ENCODE assay signal across 15 cellular contexts in the genomic region with DNA sequence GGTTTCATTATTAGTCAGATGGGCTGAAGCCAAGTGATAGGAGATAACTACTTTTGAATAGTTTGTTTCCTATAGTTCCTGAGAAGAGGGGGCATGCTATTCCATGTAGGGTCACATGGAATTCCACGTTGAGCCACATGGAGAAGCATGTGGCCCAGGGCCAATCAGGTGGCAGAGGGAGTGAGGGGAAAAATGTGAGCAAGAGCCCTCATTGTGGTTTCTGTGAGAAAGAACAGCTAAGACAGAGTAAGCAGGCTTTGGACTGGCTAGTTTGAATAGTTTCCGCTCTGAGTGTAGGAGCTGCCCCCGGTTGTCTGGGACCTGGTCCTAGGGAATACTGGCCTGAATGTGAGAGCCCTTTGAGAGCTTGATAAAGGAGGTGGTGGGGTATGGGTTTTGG.
DNase-seq lines count a peak whose midpoint lies in the region; ATAC-seq, FAIRE-seq and TF ChIP-seq lines count a peak whose summit lies in the region.
"Had no signal": no experiment of that assay in that cellular context is flagged by ENCODE, and none has a peak within 500 bp of the region (broad histone marks: within the 10 kb centered on the region; RNA-seq: fewer than 3 reads in every experiment).

No MANE protein-coding gene starts in this region.

- DNase-seq in GM12878 (ENCODE audit: low read depth, low spot score) = no peak
- DNase-seq in mesendoderm = peak; percentile 72
- no peak for DNase-seq in NCI-H2196 treated with DMSO at 0.1 percent for 48 hours (lab: John Stamatoyannopoulos, UW; ENCODE audit: unreplicated experiment)
- no peak for DNase-seq in CD1c-positive myeloid dendritic cell (ENCODE audit: extremely low spot score)
- no peak for DNase-seq in NOMO-1 treated with DMSO at 0.1 percent for 48 hours (lab: John Stamatoyannopoulos, UW; ENCODE audit: unreplicated experiment)
- DNase-seq: AML-193; CD4-positive, CD25-positive, alpha-beta regulatory T cell; EL; NCI-H187 treated with DMSO at 0.1 percent for 48 hours; NCI-H446 treated with DMSO at 0.1 percent for 48 hours; PC-3 had no signal

- H3K56ac ChIP-seq in mesendoderm (ENCODE audit: low read length) = no peak overlapping the region

- H3K9me3 ChIP-seq in GM12878 (replicated peaks; ENCODE audit: control insufficient read depth, insufficient read depth, low read length) = no peaks in the 10 kb centered on the region

- H3K18ac ChIP-seq in mesendoderm (ENCODE audit: low read length) = peak overlapping the region; percentile 52

- no peak for FAIRE-seq in GM12878 (lab: Jason Lieb, UNC)

- H3K4me1 ChIP-seq in GM12878 (ENCODE audit: control insufficient read depth, insufficient read depth, low read length) = no peaks in the 10 kb centered on the region
- peaks cover 2% of the 10 kb centered on the region for H3K4me1 ChIP-seq in mesendoderm (ENCODE audit: control insufficient read depth, low read depth, low read length)

- TF ChIP-seq CTCF in GM12878 (IDR thresholded peaks at IDR 0.05 in 2 of 3, conservative IDR thresholded peaks at IDR 0.05 in 1 of 3; ENCODE audit: control insufficient read depth in 2 of 3, extremely low read depth in 1 of 3, insufficient read depth in 1 of 3, low read depth in 3 of 3, low read length in 3 of 3) = no peak

- no peak for TF ChIP-seq POLR2A in GM12878 (IDR thresholded peaks at IDR 0.05; ENCODE audit: low read depth, low read length)

- H3K27me3 ChIP-seq in GM12878 (replicated peaks in 1 of 2; ENCODE audit: control insufficient read depth in 2 of 2, insufficient read depth in 2 of 2, low read length in 1 of 2) (no peaks in the 10 kb centered on the region), mesendoderm (ENCODE audit: insufficient read depth, low read length, poor library complexity) (no peaks in the 10 kb centered on the region)

- H2AFZ ChIP-seq in GM12878 (ENCODE audit: control insufficient read depth, low read depth, low read length) = no peak overlapping the region

- H3K36me3 ChIP-seq in GM12878 (ENCODE audit: control insufficient read depth in 2 of 2, insufficient read depth in 2 of 2, low read length in 1 of 2) (no peaks in the 10 kb centered on the region), mesendoderm (ENCODE audit: control insufficient read depth, insufficient read depth, low read length) (no peaks in the 10 kb centered on the region)

- SMC1A ChIA-PET in GM12878 (lab: Charles Lee; ENCODE audit: uncharacterized antibody, unreplicated experiment) = interaction anchor here (0.5 to 0.6 kb wide), 2 partner anchors 8 to 42 kb away, joined by 3 read pairs; no protein-coding TSS in a partner anchor

- no peak overlapping the region for H3K23ac ChIP-seq in mesendoderm (ENCODE audit: low read length)

- H3K27ac ChIP-seq in GM12878 (ENCODE audit: control insufficient read depth, insufficient read depth) (no peak overlapping the region), mesendoderm (ENCODE audit: low read depth, low read length) (no peak overlapping the region)
- H3K27ac ChIP-seq: RWPE1 had no signal

- no peaks in the 10 kb centered on the region for H3K79me1 ChIP-seq in mesendoderm (ENCODE audit: low read length)

- no peak overlapping the region for H3K4ac ChIP-seq in mesendoderm (ENCODE audit: low read depth, low read length)

- in situ Hi-C loops in GM12878 (cut with MboI) = no loop called here

- WGBS in GM12878 (ENCODE audit: insufficient coverage, insufficient replicate concordance, low lambda C conversion rate, missing lambda C conversion rate) = 33% methylated on average over 3 of the region's 3 CpGs
- WGBS in mesendoderm (ENCODE audit: extremely low coverage, insufficient coverage, low lambda C conversion rate) = no CpG with 5 or more reads among the region's 3 CpGs

- no peaks in the 10 kb centered on the region for H4K20me1 ChIP-seq in GM12878 (ENCODE audit: control insufficient read depth, insufficient read depth)

- no peak overlapping the region for H2BK15ac ChIP-seq in mesendoderm (replicated peaks; ENCODE audit: low read depth)

- ATAC-seq in GM19351 (IDR thresholded peaks at IDR 0.05; ENCODE audit: unreplicated experiment) (peak; percentile 45), HG03432 (IDR thresholded peaks at IDR 0.05; ENCODE audit: unreplicated experiment) (peak; percentile 52), GM12878 (0 out of 3 replicates have a peak, but pooled peaks have one; percentile 25)
- ATAC-seq: HCT116, PC-3 had no signal

- intact Hi-C loops in GM12878 (cut with micrococcal nuclease; ENCODE audit: unreplicated experiment) = no loop called here

- peak overlapping the region; percentile 22 for H2BK5ac ChIP-seq in mesendoderm (ENCODE audit: low read length)

- no peak overlapping the region for H4K8ac ChIP-seq in mesendoderm (ENCODE audit: low read depth, low read length)

- TF ChIP-seq EP300 in GM12878 (IDR thresholded peaks at IDR 0.05; ENCODE audit: borderline replicate concordance in 1 of 2, control insufficient read depth in 1 of 2, low read depth in 2 of 2, low read length in 2 of 2) = no peak

- H3K4me2 ChIP-seq in GM12878 (ENCODE audit: control insufficient read depth, insufficient read depth) (no peak overlapping the region), mesendoderm (ENCODE audit: low read length) (no peak overlapping the region)

- no peak overlapping the region for H4K5ac ChIP-seq in mesendoderm (ENCODE audit: low read length)

- H2BK120ac ChIP-seq in mesendoderm (ENCODE audit: low read depth, low read length) = no peak overlapping the region

- H3K9ac ChIP-seq in GM12878 (ENCODE audit: control insufficient read depth, insufficient read depth, low read length) (no peak overlapping the region), mesendoderm (ENCODE audit: low read length) (no peak overlapping the region)

- CTCF ChIA-PET in GM12878 (lab: Yijun Ruan, JAX) = no interaction called here

- POLR2A ChIA-PET in GM12878 (lab: Charles Lee) = interaction anchor here (1.2 kb wide), 1 partner anchor 11 kb away, joined by 4 read pairs; no protein-coding TSS in a partner anchor

- H3K4me3 ChIP-seq in GM12878 = no peak overlapping the region
- no peak overlapping the region for H3K4me3 ChIP-seq in mesendoderm (ENCODE audit: low read length)

- RAD21 ChIA-PET in GM12878 (lab: Charles Lee; ENCODE audit: unreplicated experiment) = no interaction called here

- no TSS peak for BruUV-seq in GM12878 (replicated peaks; lab: Mats Ljungman, UMichigan)

- H3K79me2 ChIP-seq in GM12878 (ENCODE audit: control insufficient read depth, insufficient read depth, low read length) = no peaks in the 10 kb centered on the region
- no peaks in the 10 kb centered on the region for H3K79me2 ChIP-seq in mesendoderm (ENCODE audit: control insufficient read depth, insufficient read depth, low read length)

- no peak for TF ChIP-seq RAD21 in GM12878 (IDR thresholded peaks at IDR 0.05; ENCODE audit: insufficient read depth, low read depth, low read length)

- H2AK5ac ChIP-seq in mesendoderm (ENCODE audit: low read length) = no peak overlapping the region

TF ChIP-seq in GM12878, 131 proteins besides CTCF, POLR2A, EP300 and RAD21:
- TF ChIP-seq RAD51 (IDR thresholded peaks at IDR 0.05) (no peak), JUNB (IDR thresholded peaks at IDR 0.05) (0 out of 2 replicates have a peak, but pooled peaks have one; percentile 35)
TF ChIP-seq in GM12878: peak in this region for 1.
